Comparison of ENCODE assay signal across 17 cellular contexts in the genomic region with DNA sequence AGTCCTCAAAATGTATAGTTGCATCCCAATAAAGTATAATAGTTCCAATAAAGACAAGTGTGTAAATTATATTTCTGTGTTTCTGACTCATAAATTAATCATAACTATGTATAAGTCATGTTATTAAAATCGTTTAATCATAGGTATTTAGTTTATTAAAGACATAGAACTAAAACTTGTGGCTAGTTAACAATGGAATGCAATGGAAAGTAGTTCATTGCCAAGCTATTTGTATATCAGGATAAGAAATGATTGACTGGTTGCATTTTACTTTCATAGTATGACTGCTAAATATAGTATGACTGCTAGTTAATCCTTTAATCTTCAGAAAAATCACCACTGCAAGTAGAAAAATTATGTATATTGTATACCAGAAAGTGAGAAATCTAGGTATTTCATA.
"Had no signal": no experiment of that assay in that cellular context is flagged by ENCODE, and none has a peak within 500 bp of the region (broad histone marks: within the 10 kb centered on the region; RNA-seq: fewer than 3 reads in every experiment).

No MANE protein-coding gene starts in this region.

- H3K27ac Mint-ChIP-seq: activated CD4-positive, alpha-beta T cell treated with anti-CD3 and anti-CD28 coated beads, Interleukin-2, amount 10 ng/mL, durations not matched to agents 7 days and 5 days; activated naive CD4-positive, alpha-beta T cell treated with anti-CD3 and anti-CD28 coated beads, Interleukin-2, amount 10 ng/mL, durations not matched to agents 7 days and 5 days; activated T-helper 2 cell treated with anti-CD3 and anti-CD28 coated beads, Interferon-gamma antibody, Interleukin-2, Interleukin-4, amounts not matched to agents 10 μg/mL and 5 μg/mL and 100 μg/mL, durations not matched to agents 14 hours and 24 hours and 36 hours; dendritic cell treated with granulocyte-macrophage colony-stimulating factor and Interleukin-4, amounts not matched to agents 40 ng/mL and 50 ng/mL, for 4 days; stimulated activated naive CD8-positive, alpha-beta T cell treated with anti-CD3 and anti-CD28 coated beads, Interleukin-15, amount 100 ng/mL, for 72 hours had no signal

- DNase-seq: activated CD4-positive, alpha-beta T cell treated with anti-CD3 and anti-CD28 coated beads, Interleukin-2, amount 10 ng/mL, durations not matched to agents 7 days and 5 days; activated CD4-positive, CD25-positive, alpha-beta regulatory T cell; activated naive CD4-positive, alpha-beta T cell treated with anti-CD3 and anti-CD28 coated beads, Interleukin-2, amount 10 ng/mL, durations not matched to agents 7 days and 5 days; body of pancreas; cerebellar nuclear complex; effector memory CD8-positive, alpha-beta T cell; glutamatergic neuron; mesenchymal stem cell; nephron progenitor cell; ovary; stimulated activated CD4-positive, alpha-beta T cell treated with anti-CD3 and anti-CD28 coated beads, Interleukin-4, amount 100 ng/mL, for 4 hours; stimulated activated naive CD8-positive, alpha-beta T cell treated with anti-CD3 and anti-CD28 coated beads, Interleukin-15, amount 100 ng/mL, for 72 hours; T-helper 2 cell had no signal

- H3K27me3 ChIP-seq: body of pancreas, ovary had no signal

- H3K36me3 ChIP-seq: ovary had no signal

- H3K4me1 Mint-ChIP-seq: activated naive CD4-positive, alpha-beta T cell treated with anti-CD3 and anti-CD28 coated beads, Interleukin-2, amount 10 ng/mL, durations not matched to agents 7 days and 5 days; nephron progenitor cell had no signal

- H3K9me3 ChIP-seq: body of pancreas, ovary, thoracic aorta had no signal

- ATAC-seq: body of pancreas; effector memory CD8-positive, alpha-beta T cell; stimulated activated naive CD8-positive, alpha-beta T cell treated with anti-CD3 and anti-CD28 coated beads, Interleukin-15, amount 100 ng/mL, for 72 hours had no signal

- H3K4me1 ChIP-seq: body of pancreas had no signal

- H3K4me3 ChIP-seq: body of pancreas, ovary, skin epidermis, thoracic aorta had no signal

- H3K27ac ChIP-seq: body of pancreas, ovary, thoracic aorta had no signal

- H3K27me3 Mint-ChIP-seq: activated CD4-positive, alpha-beta T cell treated with anti-CD3 and anti-CD28 coated beads, Interleukin-2, amount 10 ng/mL, durations not matched to agents 7 days and 5 days; activated naive CD4-positive, alpha-beta T cell treated with anti-CD3 and anti-CD28 coated beads, Interleukin-2, amount 10 ng/mL, durations not matched to agents 7 days and 5 days; dendritic cell treated with granulocyte-macrophage colony-stimulating factor and Interleukin-4, amounts not matched to agents 40 ng/mL and 50 ng/mL, for 4 days; effector memory CD8-positive, alpha-beta T cell; stimulated activated naive CD8-positive, alpha-beta T cell treated with anti-CD3 and anti-CD28 coated beads, Interleukin-15, amount 100 ng/mL, for 72 hours had no signal

- H3K9me3 Mint-ChIP-seq: activated CD4-positive, alpha-beta T cell treated with anti-CD3 and anti-CD28 coated beads, Interleukin-2, amount 10 ng/mL, durations not matched to agents 7 days and 5 days; activated naive CD4-positive, alpha-beta T cell treated with anti-CD3 and anti-CD28 coated beads, Interleukin-2, amount 10 ng/mL, durations not matched to agents 7 days and 5 days; activated T-helper 2 cell treated with anti-CD3 and anti-CD28 coated beads, Interferon-gamma antibody, Interleukin-2, Interleukin-4, amounts not matched to agents 10 μg/mL and 5 μg/mL and 100 μg/mL, durations not matched to agents 14 hours and 24 hours and 36 hours; dendritic cell treated with granulocyte-macrophage colony-stimulating factor and Interleukin-4, amounts not matched to agents 40 ng/mL and 50 ng/mL, for 4 days; effector memory CD8-positive, alpha-beta T cell; stimulated activated naive CD8-positive, alpha-beta T cell treated with anti-CD3 and anti-CD28 coated beads, Interleukin-15, amount 100 ng/mL, for 72 hours had no signal

- H3K4me3 Mint-ChIP-seq: activated CD4-positive, alpha-beta T cell treated with anti-CD3 and anti-CD28 coated beads, Interleukin-2, amount 10 ng/mL, durations not matched to agents 7 days and 5 days; activated naive CD4-positive, alpha-beta T cell treated with anti-CD3 and anti-CD28 coated beads, Interleukin-2, amount 10 ng/mL, durations not matched to agents 7 days and 5 days; dendritic cell treated with granulocyte-macrophage colony-stimulating factor and Interleukin-4, amounts not matched to agents 40 ng/mL and 50 ng/mL, for 4 days; effector memory CD8-positive, alpha-beta T cell; nephron progenitor cell; stimulated activated naive CD8-positive, alpha-beta T cell treated with anti-CD3 and anti-CD28 coated beads, Interleukin-15, amount 100 ng/mL, for 72 hours had no signal
